8 cellular contexts compared by ENCODE assay signal in genomic region chr16:75565640-75566039, GRCh38. TPM values are rescaled to one million over a fixed set of nuclear protein-coding genes. Genes with fewer than 3 reads are reported as not detected.
DNase-seq lines count a peak whose midpoint lies in the region; ATAC-seq, FAIRE-seq and TF ChIP-seq lines count a peak whose summit lies in the region.

No MANE protein-coding gene starts in this region.

- H3K9me3 ChIP-seq in kidney (ENCODE audit: control insufficient read depth in 1 of 2, low read length in 2 of 2) (no peaks in the 10 kb centered on the region), tibial artery (no peaks in the 10 kb centered on the region)

- peak; percentile 1 for ATAC-seq in HG02852 (IDR thresholded peaks at IDR 0.05; ENCODE audit: unreplicated experiment)

- H3K27me3 Mint-ChIP-seq in activated naive CD8-positive, alpha-beta T cell = peaks cover 2% of the 10 kb centered on the region

- peaks cover 37% of the 10 kb centered on the region for H3K4me1 Mint-ChIP-seq in activated naive CD8-positive, alpha-beta T cell (ENCODE audit: low read depth)

- peak overlapping the region in 1 of 2 donors; percentile 85 for H3K9ac ChIP-seq in kidney (ENCODE audit: low read length in 2 of 2)

- H3K27ac ChIP-seq in kidney (ENCODE audit: low read depth in 2 of 2, low read length in 2 of 2) = peak overlapping the region; percentile 18 to 73
- peak overlapping the region; percentile 77 to 82 for H3K27ac ChIP-seq in tibial artery

- H3K36me3 ChIP-seq in kidney (ENCODE audit: control insufficient read depth in 1 of 2, insufficient read depth in 2 of 2, low read length in 2 of 2) (peaks cover 10 to 28% of the 10 kb centered on the region in 2 donors), tibial artery (peaks cover 24 to 31% (median 26%) of the 10 kb centered on the region in 3 donors)

- no peaks in the 10 kb centered on the region for H3K36me3 Mint-ChIP-seq in activated naive CD8-positive, alpha-beta T cell

- H3K9me3 Mint-ChIP-seq in activated naive CD8-positive, alpha-beta T cell (ENCODE audit: low read depth) = no peaks in the 10 kb centered on the region

- peak overlapping the region; percentile 95 for H3K27ac Mint-ChIP-seq in activated naive CD8-positive, alpha-beta T cell

- 0 out of 2 replicates have a peak, but pooled peaks have one; percentile 4 for TF ChIP-seq POLR2A in GM12891 (IDR thresholded peaks at IDR 0.05; ENCODE audit: low read depth, low read length)

- no peaks in the 10 kb centered on the region for H3K27me3 ChIP-seq in tibial artery

- intact Hi-C loops in kidney (cut with DNase I) = no loop called here
- intact Hi-C loops in tibial artery (cut with DNase I; ENCODE audit: low total_unique reads) = loop anchor here (2.0 kb wide), 1 partner anchor 57 kb away; the partner anchor contains the start of gene ADAT1

- DNase-seq in GM12891 (ENCODE audit: insufficient read length, low spot score) (no peak), kidney (no peak), tibial artery (no peak), NCI-H446 treated with DMSO at 0.1 percent for 48 hours (lab: John Stamatoyannopoulos, UW) (no peak), foreskin melanocyte (no peak), putamen (ENCODE audit: low spot score) (no peak)

- H3K4me3 ChIP-seq in kidney (ENCODE audit: low read length in 2 of 2) (peak overlapping the region; percentile 75 to 96), tibial artery (peak overlapping the region; percentile 77 to 96)

- TF ChIP-seq CTCF in kidney (IDR thresholded peaks at IDR 0.05; ENCODE audit: borderline replicate concordance, extremely low read depth, insufficient read depth) (no peak), tibial artery (IDR thresholded peaks at IDR 0.05) (no peak)

- H3K4me3 Mint-ChIP-seq in activated naive CD8-positive, alpha-beta T cell = peak overlapping the region; percentile 96

- H3K4me1 ChIP-seq in kidney (ENCODE audit: control insufficient read depth in 1 of 2, insufficient read depth in 1 of 2, low read depth in 1 of 2, low read length in 2 of 2) (peaks cover 4 to 13% of the 10 kb centered on the region in 2 donors), tibial artery (peaks cover 0 to 48% (median 36%) of the 10 kb centered on the region in 4 donors)

- FAIRE-seq in GM12891 (lab: Jason Lieb, UNC) = no peak
- no peak for FAIRE-seq in kidney (lab: Jason Lieb, UNC)

TF ChIP-seq in GM12891, 5 proteins besides CTCF, POLR2A, EP300 and RAD21:
- no peak for TF ChIP-seq PAX5 (IDR thresholded peaks at IDR 0.05; ENCODE audit: insufficient read depth, low read length, severe bottlenecking)
- TF ChIP-seq POLR2AphosphoS5 (IDR thresholded peaks at IDR 0.05; ENCODE audit: low read depth, low read length) = no peak
- TF ChIP-seq POU2F2 (IDR thresholded peaks at IDR 0.05; ENCODE audit: low read depth, low read length) = no peak
- no peak; the same call in none of the 2 replicates for TF ChIP-seq SPI1 (IDR thresholded peaks at IDR 0.05; ENCODE audit: low read depth, low read length)
- no peak for TF ChIP-seq TAF1 (IDR thresholded peaks at IDR 0.05; ENCODE audit: low read depth, low read length)

RNA-seq across cellular contexts. Expression of gene GABARAPL2, which starts 0.5 kb away (rescaled TPM):
- 93.0 TPM for polyA plus RNA-seq in GM12891 (2012; ENCODE audit: low read depth, missing spikeins)
- 116 TPM for total RNA-seq in kidney
- polyA plus RNA-seq in kidney (ENCODE audit: insufficient read depth, low read depth, low replicate concordance) = 247 TPM

RNA-seq across cellular contexts. Expression of gene TMEM231, which starts 9.6 kb away (rescaled TPM):
- polyA plus RNA-seq in GM12891 (2012; ENCODE audit: low read depth, missing spikeins) = 3.5 TPM
- 13.7 TPM for total RNA-seq in kidney
- polyA plus RNA-seq in kidney (ENCODE audit: insufficient read depth, low read depth, low replicate concordance) = 8.6 TPM

RNA-seq across cellular contexts. Expression of gene CHST5, which starts 29.7 kb away (rescaled TPM):
- polyA plus RNA-seq in GM12891 (2012; ENCODE audit: low read depth, missing spikeins) = 0.15 TPM
- 0.13 TPM for total RNA-seq in kidney
- 0.28 TPM for polyA plus RNA-seq in kidney (ENCODE audit: insufficient read depth, low read depth, low replicate concordance)

RNA-seq across cellular contexts. Expression of gene ADAT1, which starts 57.4 kb away (rescaled TPM):
- polyA plus RNA-seq in GM12891 (2012; ENCODE audit: low read depth, missing spikeins) = 21.3 TPM
- total RNA-seq in kidney = 56.5 TPM
- 24.4 TPM for polyA plus RNA-seq in kidney (ENCODE audit: insufficient read depth, low read depth, low replicate concordance)
